Comparison of ENCODE assay signal across 9 cellular contexts in the genomic region with DNA sequence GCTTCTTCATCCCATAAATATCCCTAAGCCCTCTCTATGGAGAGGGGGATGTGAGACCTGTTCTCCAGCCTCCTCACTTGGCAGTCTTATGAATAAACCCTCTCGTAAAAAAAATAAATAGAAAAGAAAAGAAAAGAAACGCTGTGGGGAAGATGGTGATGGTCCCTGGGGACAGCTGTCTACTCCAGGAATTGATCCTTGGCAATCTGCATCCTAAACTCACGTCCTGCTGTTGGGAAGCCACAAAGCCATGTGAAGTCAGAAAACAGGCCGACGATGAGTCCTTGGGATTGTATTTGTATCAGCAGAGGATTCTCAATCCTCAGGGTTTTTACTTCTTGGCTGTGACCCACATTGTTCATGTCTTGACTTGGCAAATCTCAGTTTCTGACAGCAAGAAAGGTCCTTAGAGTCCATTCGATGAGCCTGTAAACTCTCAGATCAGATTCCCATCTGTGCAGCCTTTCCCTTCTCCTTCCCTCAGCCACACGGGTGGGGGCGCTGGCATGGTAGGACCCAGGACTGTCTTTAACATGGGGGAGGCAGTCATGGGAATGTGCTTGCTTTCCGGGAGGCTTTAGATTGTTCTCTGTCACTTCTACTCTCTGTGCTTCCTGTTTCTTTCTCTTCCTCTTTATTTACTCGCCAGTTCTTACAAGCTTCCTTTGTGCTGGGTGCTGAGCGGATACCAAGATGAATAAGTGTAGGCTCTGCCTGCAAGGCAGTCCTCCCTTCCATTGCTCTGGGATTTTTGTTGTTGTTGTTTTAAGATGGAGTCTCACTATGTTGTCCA. TPM values are rescaled to one million over a fixed set of nuclear protein-coding genes. Genes with fewer than 3 reads are reported as not detected.
DNase-seq lines count a peak whose midpoint lies in the region; ATAC-seq lines count a peak whose summit lies in the region.
"Had no signal": no experiment of that assay in that cellular context is flagged by ENCODE, and none has a peak within 500 bp of the region (broad histone marks: within the 10 kb centered on the region; RNA-seq: fewer than 3 reads in every experiment).

No MANE protein-coding gene starts in this region.

- peaks cover 16% of the 10 kb centered on the region for H3K36me3 Mint-ChIP-seq in natural killer cell treated with Interleukin-12 subunit alpha and Interleukin-12 subunit beta and Interleukin-15 and Interleukin-18, amount 100 ng/mL, for 72 hours

- peak; percentile 42 for DNase-seq in Ammon's horn (ENCODE audit: low spot score)
- peak; percentile 73 for DNase-seq in MV-4-11 (lab: John Stamatoyannopoulos, UW)
- DNase-seq in natural killer cell treated with Interleukin-12 subunit alpha and Interleukin-12 subunit beta and Interleukin-15 and Interleukin-18, amount 100 ng/mL, for 72 hours (ENCODE audit: low spot score) = no peak
- no peak for DNase-seq in NCI-H524 treated with DMSO at 0.1 percent for 48 hours (lab: John Stamatoyannopoulos, UW)
- no peak for DNase-seq in NCI-H446 (lab: John Stamatoyannopoulos, UW)
- DNase-seq: RPMI8226 had no signal

- peak overlapping the region; percentile 13 for H3K27ac ChIP-seq in cingulate gyrus (ENCODE audit: low read depth, low read length)

- H3K4me1 Mint-ChIP-seq in natural killer cell treated with Interleukin-12 subunit alpha and Interleukin-12 subunit beta and Interleukin-15 and Interleukin-18, amount 100 ng/mL, for 72 hours (ENCODE audit: low read depth in 2 of 2) = peaks cover 26 to 37% of the 10 kb centered on the region in 2 donors

- ATAC-seq in natural killer cell treated with Interleukin-12 subunit alpha and Interleukin-12 subunit beta and Interleukin-15 and Interleukin-18, amount 100 ng/mL, for 72 hours = no peak
- ATAC-seq in GM21515 (IDR thresholded peaks at IDR 0.05; ENCODE audit: unreplicated experiment) = no peak
- ATAC-seq in GM21825 (IDR thresholded peaks at IDR 0.05; ENCODE audit: unreplicated experiment) = no peak

- H3K9me3 Mint-ChIP-seq in natural killer cell treated with Interleukin-12 subunit alpha and Interleukin-12 subunit beta and Interleukin-15 and Interleukin-18, amount 100 ng/mL, for 72 hours = no peaks in the 10 kb centered on the region

- peak overlapping the region; percentile 46 to 70 for H3K27ac Mint-ChIP-seq in natural killer cell treated with Interleukin-12 subunit alpha and Interleukin-12 subunit beta and Interleukin-15 and Interleukin-18, amount 100 ng/mL, for 72 hours

- H3K4me3 Mint-ChIP-seq in natural killer cell treated with Interleukin-12 subunit alpha and Interleukin-12 subunit beta and Interleukin-15 and Interleukin-18, amount 100 ng/mL, for 72 hours = peak overlapping the region; percentile 37

- no peaks in the 10 kb centered on the region for H3K27me3 Mint-ChIP-seq in natural killer cell treated with Interleukin-12 subunit alpha and Interleukin-12 subunit beta and Interleukin-15 and Interleukin-18, amount 100 ng/mL, for 72 hours

RNA-seq across cellular contexts. Expression of gene TCP11L1, which starts 24.9 kb away (rescaled TPM):
- total RNA-seq in natural killer cell treated with Interleukin-12 subunit alpha and Interleukin-12 subunit beta and Interleukin-15 and Interleukin-18, amount 100 ng/mL, for 72 hours = 10 to 100 TPM; 23.0 to 31.7 TPM

RNA-seq across cellular contexts. Expression of gene DEPDC7, which starts 48.6 kb away (rescaled TPM):
- total RNA-seq in natural killer cell treated with Interleukin-12 subunit alpha and Interleukin-12 subunit beta and Interleukin-15 and Interleukin-18, amount 100 ng/mL, for 72 hours = 1 to 10 TPM; 1.1 to 3.4 TPM

Comparison
In these comparisons a context has a peak if more than half of its experiments do, and no peak if none do; other contexts are left out.
1. DNase-seq: peak in Ammon's horn (single experiment) and MV-4-11 (single experiment); none in natural killer cell treated with Interleukin-12 subunit alpha and Interleukin-12 subunit beta and Interleukin-15 and Interleukin-18, amount 100 ng/mL, for 72 hours (single experiment), NCI-H524 treated with DMSO at 0.1 percent for 48 hours (single experiment) and NCI-H446 (0 of 2).